In genomic region chr1:17053071-17053684, GRCh38 we compare ENCODE assay signal across 8 cellular contexts. TPM values are rescaled to one million over a fixed set of nuclear protein-coding genes. Genes with fewer than 3 reads are reported as not detected.
DNase-seq lines count a peak whose midpoint lies in the region; ATAC-seq and TF ChIP-seq lines count a peak whose summit lies in the region.

No MANE protein-coding gene starts in this region.

- H3K27me3 ChIP-seq in Peyer's patch (no peaks in the 10 kb centered on the region), prostate gland (replicated peaks; ENCODE audit: insufficient read depth) (no peaks in the 10 kb centered on the region)

- H3K9ac ChIP-seq in ES-I3 (ENCODE audit: low read depth, low read length) = peak overlapping the region; percentile 94

- intact Hi-C loops in prostate gland (cut with DNase I) = no loop called here

- DNase-seq in Peyer's patch = no peak
- DNase-seq in erythroblast (lab: John Stamatoyannopoulos, UW) = peak; percentile 22 to 30
- DNase-seq in prostate gland (ENCODE audit: low spot score) = no peak
- DNase-seq in stimulated activated CD8-positive, alpha-beta memory T cell treated with anti-CD3 and anti-CD28 coated beads, Interleukin-4, amount 100 ng/mL, for 48 hours = no peak
- no peak for DNase-seq in NOMO-1 treated with DMSO at 0.1 percent for 48 hours (lab: John Stamatoyannopoulos, UW; ENCODE audit: unreplicated experiment)

- H3K36me3 ChIP-seq in ES-I3 (ENCODE audit: insufficient read depth, low read length) = no peaks in the 10 kb centered on the region; the same call in 1 of the 2 replicates
- peaks cover 0 to 16% (median 0%) of the 10 kb centered on the region in 3 donors for H3K36me3 ChIP-seq in Peyer's patch
- no peaks in the 10 kb centered on the region for H3K36me3 ChIP-seq in prostate gland

- no peaks in the 10 kb centered on the region for H3K9me3 ChIP-seq in ES-I3 (ENCODE audit: control insufficient read depth, insufficient read depth, low read length)
- H3K9me3 ChIP-seq in Peyer's patch = no peaks in the 10 kb centered on the region
- H3K9me3 ChIP-seq in prostate gland = no peaks in the 10 kb centered on the region

- peak in 1 of 6 experiments; percentile 6 for TF ChIP-seq CTCF in Peyer's patch (IDR thresholded peaks at IDR 0.05)
- TF ChIP-seq CTCF in prostate gland (IDR thresholded peaks at IDR 0.05) = no peak

- no peak for TF ChIP-seq POLR2A in Peyer's patch (IDR thresholded peaks at IDR 0.05)
- TF ChIP-seq POLR2A in erythroblast (IDR thresholded peaks at IDR 0.05; ENCODE audit: low read length) = no peak
- TF ChIP-seq POLR2A in prostate gland (IDR thresholded peaks at IDR 0.05) = no peak

- H3K4me1 ChIP-seq in ES-I3 (ENCODE audit: insufficient read depth, low read length) (peaks cover 5% of the 10 kb centered on the region; the same call in 1 of the 2 replicates), Peyer's patch (peaks cover 0 to 19% (median 10%) of the 10 kb centered on the region in 4 donors), prostate gland (replicated peaks) (peaks cover 6% of the 10 kb centered on the region)

- 7% methylated on average over 12 of the region's 12 CpGs for WGBS in prostate gland

- H3K27ac ChIP-seq in Peyer's patch = peak overlapping the region; percentile 83 to 91 (median 88)
- H3K27ac ChIP-seq in prostate gland = peak overlapping the region; percentile 81

- ATAC-seq in HG02763 (IDR thresholded peaks at IDR 0.05; ENCODE audit: unreplicated experiment) (no peak), GM19351 (IDR thresholded peaks at IDR 0.05; ENCODE audit: unreplicated experiment) (no peak)

- H3K4me3 ChIP-seq in Peyer's patch = peak overlapping the region; percentile 70 to 85 (median 76)
- H3K4me3 ChIP-seq in prostate gland = peak overlapping the region; percentile 68 to 85

RNA-seq across cellular contexts. Expression of gene SDHB, which starts 0.7 kb away (rescaled TPM):
- total RNA-seq in Peyer's patch (100 to 1,000 TPM; 106 to 277 (median 175) TPM), prostate gland (100 to 1,000 TPM in 1 of 2 donors, 10 to 100 TPM in 1; 93.0 to 113 TPM)

RNA-seq across cellular contexts. Expression of gene ATP13A2, which starts 41.5 kb away (rescaled TPM):
- total RNA-seq in Peyer's patch (10 to 100 TPM; 20.6 to 58.0 (median 44.5) TPM), prostate gland (10 to 100 TPM; 45.4 to 47.9 TPM)

Comparison
In these comparisons a context has a peak if more than half of its experiments do, and no peak if none do; other contexts are left out.
1. DNase-seq: peak in erythroblast (2 of 2); none in Peyer's patch (0 of 3), prostate gland (single experiment), stimulated activated CD8-positive, alpha-beta memory T cell treated with anti-CD3 and anti-CD28 coated beads, Interleukin-4, amount 100 ng/mL, for 48 hours (single experiment) and NOMO-1 treated with DMSO at 0.1 percent for 48 hours (single experiment).